Comparison of ENCODE assay signal across 22 cellular contexts in genomic region chr13:32311188-32311897, GRCh38. TPM values are rescaled to one million over a fixed set of nuclear protein-coding genes. Genes with fewer than 3 reads are reported as not detected.
"Had no signal": no experiment of that assay in that cellular context is flagged by ENCODE, and none has a peak within 500 bp of the region (broad histone marks: within the 10 kb centered on the region; RNA-seq: fewer than 3 reads in every experiment).

No MANE protein-coding gene starts in this region.

- H3K4me3 Mint-ChIP-seq: memory B cell; stimulated activated effector memory CD8-positive, alpha-beta T cell treated with anti-CD3 and anti-CD28 coated beads, Interleukin-12 subunit alpha, Interleukin-12 subunit beta, amount 100 ng/mL, for 72 hours; type B pancreatic cell had no signal

- H3K27me3 ChIP-seq: esophagus squamous epithelium, gastroesophageal sphincter, suprapubic skin, thyroid gland had no signal

- H3K4me3 ChIP-seq: esophagus squamous epithelium, gastroesophageal sphincter, left ventricle myocardium inferior, lower lobe of right lung, suprapubic skin, thyroid gland had no signal

- H3K9me3 Mint-ChIP-seq: memory B cell; natural killer cell treated with Interleukin-12 subunit alpha and Interleukin-12 subunit beta and Interleukin-15 and Interleukin-18, amount 100 ng/mL, for 72 hours; stimulated activated effector memory CD8-positive, alpha-beta T cell treated with anti-CD3 and anti-CD28 coated beads, Interleukin-12 subunit alpha, Interleukin-12 subunit beta, amount 100 ng/mL, for 72 hours; type B pancreatic cell had no signal

- ATAC-seq: gastroesophageal sphincter; left cardiac atrium; lower lobe of right lung; natural killer cell treated with Interleukin-12 subunit alpha and Interleukin-12 subunit beta and Interleukin-15 and Interleukin-18, amount 100 ng/mL, for 72 hours; stimulated activated effector memory CD8-positive, alpha-beta T cell treated with anti-CD3 and anti-CD28 coated beads, Interleukin-12 subunit alpha, Interleukin-12 subunit beta, amount 100 ng/mL, for 72 hours; stimulated activated naive CD8-positive, alpha-beta T cell treated with anti-CD3 and anti-CD28 coated beads, Interleukin-15, Interleukin-2, amounts not matched to agents 100 U/mL and 50 U/mL, for 24 hours had no signal

- H3K27ac Mint-ChIP-seq: memory B cell; stimulated activated effector memory CD8-positive, alpha-beta T cell treated with anti-CD3 and anti-CD28 coated beads, Interleukin-12 subunit alpha, Interleukin-12 subunit beta, amount 100 ng/mL, for 72 hours; type B pancreatic cell had no signal

- H3K36me3 ChIP-seq: esophagus squamous epithelium, gastroesophageal sphincter, left ventricle myocardium inferior, lower lobe of right lung, suprapubic skin, thyroid gland had no signal

- H3K36me3 Mint-ChIP-seq: memory B cell; natural killer cell treated with Interleukin-12 subunit alpha and Interleukin-12 subunit beta and Interleukin-15 and Interleukin-18, amount 100 ng/mL, for 72 hours; type B pancreatic cell had no signal

- H3K9me3 ChIP-seq: esophagus squamous epithelium, gastroesophageal sphincter, left ventricle myocardium inferior, lower lobe of right lung, suprapubic skin, thyroid gland had no signal

- DNase-seq: esophagus squamous epithelium; foreskin fibroblast; glutamatergic neuron; islet precursor cell; left cardiac atrium; left ventricle myocardium inferior; lower lobe of right lung; midbrain; small intestine; stimulated activated CD4-positive, alpha-beta T cell treated with anti-CD3 and anti-CD28 coated beads, Interleukin-4, amount 100 ng/mL, for 1 hour; stimulated activated CD8-positive, alpha-beta memory T cell treated with anti-CD3 and anti-CD28 coated beads, Interleukin-4, amount 100 ng/mL, for 48 hours; stimulated activated naive CD8-positive, alpha-beta T cell treated with anti-CD3 and anti-CD28 coated beads, Interleukin-15, Interleukin-2, amounts not matched to agents 100 U/mL and 50 U/mL, for 24 hours; thyroid gland had no signal

- H3K27me3 Mint-ChIP-seq: memory B cell, type B pancreatic cell had no signal

- H3K27ac ChIP-seq: esophagus squamous epithelium, left ventricle myocardium inferior, lower lobe of right lung, suprapubic skin, thyroid gland had no signal

RNA-seq across cellular contexts. Expression of gene ZAR1L, which starts 3.8 kb away (rescaled TPM):
- total RNA-seq: epithelial cell of proximal tubule; esophagus squamous epithelium; gastroesophageal sphincter; left cardiac atrium; left ventricle myocardium inferior; lower lobe of right lung; natural killer cell treated with Interleukin-12 subunit alpha and Interleukin-12 subunit beta and Interleukin-15 and Interleukin-18, amount 100 ng/mL, for 72 hours; omental fat pad; pulmonary artery endothelial cell; suprapubic skin; thyroid gland had no signal
- polyA plus RNA-seq: small intestine had no signal
